ENCODE assay signal across 26 cellular contexts in genomic region chr10:95382596-95382995, GRCh38.
"Had no signal": no experiment of that assay in that cellular context is flagged by ENCODE, and none has a peak within 500 bp of the region (broad histone marks: within the 10 kb centered on the region; RNA-seq: fewer than 3 reads in every experiment).

No MANE protein-coding gene starts in this region.

- H3K27ac Mint-ChIP-seq: activated CD8-positive, alpha-beta T cell treated with anti-CD3 and anti-CD28 coated beads, Interleukin-2, amount 10 ng/mL, durations not matched to agents 7 days and 5 days; activated naive CD4-positive, alpha-beta T cell treated with anti-CD3 and anti-CD28 coated beads, Interleukin-2, amount 50 U/mL, for 72 hours; activated naive CD8-positive, alpha-beta T cell treated with anti-CD3 and anti-CD28 coated beads, Interleukin-2, amount 50 U/mL, for 24 hours; activated T-cell treated with anti-CD3 and anti-CD28 coated beads, Interleukin-2, amount 50 U/mL, for 24 hours; T-helper 17 cell; WTC11 had no signal

- H3K4me1 Mint-ChIP-seq: T-helper 17 cell, WTC11 had no signal

- DNase-seq: activated CD4-positive, alpha-beta T cell treated with anti-CD3 and anti-CD28 coated beads for 48 hours; activated CD4-positive, alpha-beta T cell treated with anti-CD3 and anti-CD28 coated beads, Interleukin-2, amount 50 U/mL, for 4 hours; activated CD4-positive, CD25-positive, alpha-beta regulatory T cell treated with anti-CD3 and anti-CD28 coated beads, Interleukin-2, amount 50 U/mL, for 72 hours; activated CD8-positive, alpha-beta memory T cell treated with anti-CD3 and anti-CD28 coated beads, Interleukin-2, amount 50 U/mL, for 48 hours; activated CD8-positive, alpha-beta T cell treated with anti-CD3 and anti-CD28 coated beads, Interleukin-2, amount 10 ng/mL, durations not matched to agents 7 days and 5 days; activated effector memory CD4-positive, alpha-beta T cell treated with anti-CD3 and anti-CD28 coated beads, Interleukin-2, amount 50 U/mL, for 16 hours; activated naive CD4-positive, alpha-beta T cell treated with Interleukin-2 at 50 U/mL for 16 hours; activated naive CD8-positive, alpha-beta T cell treated with anti-CD3 and anti-CD28 coated beads, Interleukin-2, amount 50 U/mL, for 24 hours; activated T-cell treated with anti-CD3 and anti-CD28 coated beads, Interleukin-2, amount 50 U/mL, for 24 hours; amygdala; brain microvascular endothelial cell; Karpas-422; MM.1S; NCI-H1105; NCI-H1436 treated with DMSO at 0.1 percent for 48 hours; NCI-H187; NCI-H2081; NCI-H510A; NCI-H526 treated with DMSO at 0.1 percent for 48 hours; NCI-H82; SIG-M5; T-helper 17 cell; T-helper 9 cell had no signal

- H3K9me3 Mint-ChIP-seq: activated naive CD4-positive, alpha-beta T cell treated with anti-CD3 and anti-CD28 coated beads, Interleukin-2, amount 50 U/mL, for 72 hours; activated naive CD8-positive, alpha-beta T cell treated with anti-CD3 and anti-CD28 coated beads, Interleukin-2, amount 50 U/mL, for 24 hours; activated T-cell treated with anti-CD3 and anti-CD28 coated beads, Interleukin-2, amount 50 U/mL, for 24 hours; WTC11 had no signal

- H3K4me3 Mint-ChIP-seq: activated CD8-positive, alpha-beta T cell treated with anti-CD3 and anti-CD28 coated beads, Interleukin-2, amount 10 ng/mL, durations not matched to agents 7 days and 5 days; activated naive CD8-positive, alpha-beta T cell treated with anti-CD3 and anti-CD28 coated beads, Interleukin-2, amount 50 U/mL, for 24 hours; activated T-cell treated with anti-CD3 and anti-CD28 coated beads, Interleukin-2, amount 50 U/mL, for 24 hours; T-helper 17 cell; WTC11 had no signal

- H3K4me3 ChIP-seq: K562 had no signal

- H3K27me3 Mint-ChIP-seq: activated naive CD8-positive, alpha-beta T cell treated with anti-CD3 and anti-CD28 coated beads, Interleukin-2, amount 50 U/mL, for 24 hours had no signal

- H3K36me3 ChIP-seq: brain microvascular endothelial cell had no signal

- H3K36me3 Mint-ChIP-seq: activated naive CD4-positive, alpha-beta T cell treated with anti-CD3 and anti-CD28 coated beads, Interleukin-2, amount 50 U/mL, for 72 hours had no signal

- ATAC-seq: activated CD8-positive, alpha-beta T cell treated with anti-CD3 and anti-CD28 coated beads, Interleukin-2, amount 10 ng/mL, durations not matched to agents 7 days and 5 days; activated naive CD4-positive, alpha-beta T cell treated with anti-CD3 and anti-CD28 coated beads, Interleukin-2, amount 50 U/mL, for 72 hours; activated naive CD8-positive, alpha-beta T cell treated with anti-CD3 and anti-CD28 coated beads, Interleukin-2, amount 50 U/mL, for 24 hours; K562; T-helper 17 cell; WTC11 had no signal

- H3K27me3 ChIP-seq: brain microvascular endothelial cell had no signal

- H3K27ac ChIP-seq: brain microvascular endothelial cell had no signal
